ENCODE assay signal across 8 cellular contexts in the genomic region with DNA sequence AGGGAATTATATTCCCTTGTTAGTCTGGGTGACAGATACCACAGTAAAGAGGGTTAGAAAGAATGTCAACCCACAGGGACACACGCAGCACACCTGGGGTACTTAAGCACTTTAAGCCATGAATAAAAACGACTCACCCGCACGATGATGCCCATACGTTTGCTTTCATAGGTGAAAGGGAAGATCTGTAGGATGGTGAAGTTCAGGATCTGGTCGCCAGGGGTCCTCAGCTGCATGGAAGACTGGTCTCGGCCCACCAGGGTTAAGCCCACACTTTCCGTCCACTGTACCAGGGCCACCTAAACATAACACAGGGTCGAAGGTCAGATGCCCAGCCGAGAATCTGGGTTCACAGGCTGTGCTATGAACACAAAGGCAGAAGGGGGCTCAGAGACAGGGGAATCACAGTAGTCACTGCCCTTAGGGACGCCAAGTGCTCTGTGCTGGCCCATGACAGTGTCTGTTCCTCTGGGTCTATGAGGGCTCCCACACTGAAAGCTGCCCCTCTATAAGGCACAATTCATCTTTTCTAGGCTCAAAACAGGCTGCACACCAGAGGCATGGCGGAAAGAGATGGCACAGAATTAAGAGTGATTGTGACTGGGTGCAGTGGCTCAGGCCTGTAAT.
DNase-seq lines count a peak whose midpoint lies in the region; ATAC-seq and TF ChIP-seq lines count a peak whose summit lies in the region.

No MANE protein-coding gene starts in this region.

- peak; percentile 5 to 11 for DNase-seq in AML-193 (lab: John Stamatoyannopoulos, UW)
- peak; percentile 26 for DNase-seq in GM19240 (ENCODE audit: insufficient read length, low spot score)
- DNase-seq in NCI-H446 treated with DMSO at 0.1 percent for 48 hours (lab: John Stamatoyannopoulos, UW) = peak; percentile 14
- peak; percentile 42 to 51 for DNase-seq in activated CD4-positive, alpha-beta T cell treated with anti-CD3 and anti-CD28 coated beads, Interleukin-2, amount 50 U/mL, for 4 hours
- DNase-seq in effector memory CD8-positive, alpha-beta T cell = peak; percentile 52 to 67 (median 60)
- DNase-seq in mesothelial cell of epicardium (ENCODE audit: low spot score in 2 of 2, unreplicated experiment in 2 of 2) = peak; percentile 37 to 82
- DNase-seq in stimulated activated CD8-positive, alpha-beta memory T cell treated with anti-CD3 and anti-CD28 coated beads, Interleukin-4, amount 100 ng/mL, for 48 hours = peak; percentile 92

- peaks cover 0 to 10% of the 10 kb centered on the region in 2 donors for H3K27me3 Mint-ChIP-seq in effector memory CD8-positive, alpha-beta T cell
- H3K27me3 Mint-ChIP-seq in mesothelial cell of epicardium (ENCODE audit: low read depth) = no peaks in the 10 kb centered on the region

- H3K4me1 Mint-ChIP-seq in effector memory CD8-positive, alpha-beta T cell (ENCODE audit: low read depth in 2 of 2) = peaks cover 2 to 6% of the 10 kb centered on the region in 2 donors
- peaks cover 6% of the 10 kb centered on the region for H3K4me1 Mint-ChIP-seq in mesothelial cell of epicardium

- no peak overlapping the region for H3K4me3 Mint-ChIP-seq in effector memory CD8-positive, alpha-beta T cell
- H3K4me3 Mint-ChIP-seq in mesothelial cell of epicardium = no peak overlapping the region

- no peaks in the 10 kb centered on the region for H3K9me3 Mint-ChIP-seq in effector memory CD8-positive, alpha-beta T cell
- no peaks in the 10 kb centered on the region for H3K9me3 Mint-ChIP-seq in mesothelial cell of epicardium

- ATAC-seq in effector memory CD8-positive, alpha-beta T cell (replicated peaks) = peak; percentile 56
- no peak for ATAC-seq in HG03139 (IDR thresholded peaks at IDR 0.05; ENCODE audit: unreplicated experiment)

- H3K27ac Mint-ChIP-seq in effector memory CD8-positive, alpha-beta T cell = peak overlapping the region in 1 of 2 donors; percentile 47
- no peak overlapping the region for H3K27ac Mint-ChIP-seq in mesothelial cell of epicardium

- peak; percentile 95 for TF ChIP-seq CTCF in mesothelial cell of epicardium (IDR thresholded peaks at IDR 0.05; ENCODE audit: unreplicated experiment)

- no peaks in the 10 kb centered on the region for H3K36me3 Mint-ChIP-seq in effector memory CD8-positive, alpha-beta T cell (ENCODE audit: insufficient read depth)
- peaks cover 27% of the 10 kb centered on the region for H3K36me3 Mint-ChIP-seq in mesothelial cell of epicardium

Comparison
In these comparisons a context has a peak if more than half of its experiments do, and no peak if none do; other contexts are left out.
1. DNase-seq: peak in every context shown above with its lines; median percentile 92 in stimulated activated CD8-positive, alpha-beta memory T cell treated with anti-CD3 and anti-CD28 coated beads, Interleukin-4, amount 100 ng/mL, for 48 hours; 60 in effector memory CD8-positive, alpha-beta T cell; 60 in mesothelial cell of epicardium; 46 in activated CD4-positive, alpha-beta T cell treated with anti-CD3 and anti-CD28 coated beads, Interleukin-2, amount 50 U/mL, for 4 hours; 26 in GM19240; 14 in NCI-H446 treated with DMSO at 0.1 percent for 48 hours; 8 in AML-193.